ENCODE assay signal across 1 cellular context in the genomic region with DNA sequence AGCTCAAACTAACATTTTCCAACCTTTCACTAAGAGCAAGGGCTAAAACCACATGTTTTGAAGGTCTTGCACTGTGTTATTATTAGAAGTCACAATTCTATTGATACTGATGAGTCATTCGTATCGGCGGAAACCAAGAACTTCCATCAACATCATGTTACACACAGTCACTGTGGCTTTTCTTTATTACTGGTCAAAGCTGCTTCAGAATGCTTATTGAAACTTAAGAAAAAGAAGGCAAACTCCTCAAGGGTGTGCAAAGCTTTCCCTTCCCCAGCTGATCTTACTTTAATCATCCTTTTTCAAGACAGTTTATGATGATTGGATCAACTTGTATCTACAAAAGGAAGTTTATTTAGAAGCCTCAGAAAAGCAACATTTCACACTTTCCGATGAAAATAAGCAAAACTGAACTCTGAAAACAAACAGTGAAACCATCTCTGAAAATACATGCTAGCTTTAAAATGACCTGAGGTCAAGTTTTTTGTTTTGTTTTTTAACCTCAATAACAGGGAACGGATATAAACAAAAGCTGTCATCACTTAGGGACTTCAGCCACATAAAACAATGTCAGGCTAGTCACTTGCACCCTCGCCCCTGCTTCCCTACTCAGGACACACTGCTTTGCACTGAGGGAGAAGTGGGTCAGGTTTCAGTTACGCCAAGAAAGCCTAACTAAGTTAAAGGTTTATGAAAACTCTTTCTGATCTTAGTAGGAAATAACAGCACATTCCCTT.
TF ChIP-seq lines count a peak whose summit lies in the region.

No MANE protein-coding gene starts in this region.

TF ChIP-seq in neural cell, 6 proteins besides CTCF, POLR2A, EP300 and RAD21 (continued from another document):
- TF ChIP-seq REST (IDR thresholded peaks at IDR 0.05; ENCODE audit: borderline replicate concordance) = no peak
